ENCODE assay signal across 9 cellular contexts in the genomic region with DNA sequence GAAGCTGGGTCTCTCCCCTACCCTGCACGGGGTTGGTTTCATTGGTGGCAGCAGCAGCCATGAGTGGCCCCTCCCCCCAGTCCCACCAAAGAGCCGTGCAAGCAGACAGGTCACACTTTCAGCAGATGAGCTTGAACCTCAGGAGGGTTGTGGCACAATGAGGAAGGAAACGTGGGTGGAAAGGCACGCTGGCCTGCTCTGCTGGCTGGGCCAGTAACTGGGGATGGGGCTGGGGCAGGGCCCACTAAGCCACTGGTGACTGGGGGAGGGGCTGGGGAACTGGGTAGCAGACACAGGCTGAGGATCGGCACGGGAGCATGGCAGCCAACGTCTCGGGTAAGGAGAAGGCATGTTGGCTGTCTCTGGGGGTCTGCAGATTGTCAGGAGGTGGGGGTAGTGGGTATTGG. TPM values are rescaled to one million over a fixed set of nuclear protein-coding genes. Genes with fewer than 3 reads are reported as not detected.
DNase-seq lines count a peak whose midpoint lies in the region; ATAC-seq, FAIRE-seq and TF ChIP-seq lines count a peak whose summit lies in the region.
"Had no signal": no experiment of that assay in that cellular context is flagged by ENCODE, and none has a peak within 500 bp of the region (broad histone marks: within the 10 kb centered on the region; RNA-seq: fewer than 3 reads in every experiment).

A gene with protein sequence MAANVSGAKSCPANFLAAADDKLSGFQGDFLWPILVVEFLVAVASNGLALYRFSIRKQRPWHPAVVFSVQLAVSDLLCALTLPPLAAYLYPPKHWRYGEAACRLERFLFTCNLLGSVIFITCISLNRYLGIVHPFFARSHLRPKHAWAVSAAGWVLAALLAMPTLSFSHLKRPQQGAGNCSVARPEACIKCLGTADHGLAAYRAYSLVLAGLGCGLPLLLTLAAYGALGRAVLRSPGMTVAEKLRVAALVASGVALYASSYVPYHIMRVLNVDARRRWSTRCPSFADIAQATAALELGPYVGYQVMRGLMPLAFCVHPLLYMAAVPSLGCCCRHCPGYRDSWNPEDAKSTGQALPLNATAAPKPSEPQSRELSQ (plus strand): TSS at position 289 of the 407 bp plus-strand sequence. CDS start 29 bp downstream, at position 318.

- H3K4me3 Mint-ChIP-seq in activated B cell treated with CpG ODN at 0.5 μM for 24 hours = peak within 1 kb of the TSS; percentile 76

- peaks cover 24% of the 10 kb centered on the region for H3K4me1 ChIP-seq in lower lobe of right lung

- ATAC-seq in activated B cell treated with CpG ODN at 0.5 μM for 24 hours (ENCODE audit: low read depth) (peak; percentile 67), lower lobe of right lung (peak in 1 of 2 donors; percentile 20), GM18858 (IDR thresholded peaks at IDR 0.05; ENCODE audit: unreplicated experiment) (no peak), HG02870 (IDR thresholded peaks at IDR 0.05; ENCODE audit: unreplicated experiment) (no peak)

- intact Hi-C loops in activated B cell treated with CpG ODN at 0.5 μM for 24 hours (cut with micrococcal nuclease) = loop anchor here (1.0 to 5.0 kb wide), 2 partner anchors 9 to 84 kb away; a partner anchor contains a TSS
- intact Hi-C loops in lower lobe of right lung (cut with DNase I) = no loop called here

- TF ChIP-seq CTCF in 22Rv1 (IDR thresholded peaks at IDR 0.05) (no peak), activated B cell treated with CpG ODN at 0.5 μM for 24 hours (IDR thresholded peaks at IDR 0.05) (no peak), lower lobe of right lung (IDR thresholded peaks at IDR 0.05) (no peak)

- POLR2A ChIA-PET in activated B cell treated with CpG ODN at 0.5 μM for 24 hours (lab: Charles Lee) = interaction anchor here (0.6 to 10.3 kb wide), 7 partner anchors 9 to 259 kb away, joined by 3 to 297 read pairs (median 5); a partner anchor contains a TSS

- peaks cover 69% of the 10 kb centered on the region for H3K36me3 Mint-ChIP-seq in activated B cell treated with CpG ODN at 0.5 μM for 24 hours (ENCODE audit: low read depth)

- peak; percentile 48 for DNase-seq in activated B cell treated with CpG ODN at 0.5 μM for 24 hours
- DNase-seq in lower lobe of right lung = peak; percentile 67
- DNase-seq in kidney glomerular epithelial cell (lab: John Stamatoyannopoulos, UW) = no peak
- no peak for DNase-seq in H54 (ENCODE audit: insufficient read length, low spot score)
- DNase-seq: NCI-H1436 had no signal

- CTCF ChIA-PET in activated B cell treated with CpG ODN at 0.5 μM for 24 hours (lab: Charles Lee) = interaction anchor here (1.0 to 2.9 kb wide), 4 partner anchors 8 to 180 kb away, joined by 3 to 41 read pairs (median 4); a partner anchor contains a TSS

- H3K9me3 Mint-ChIP-seq in activated B cell treated with CpG ODN at 0.5 μM for 24 hours = no peaks in the 10 kb centered on the region

- H3K27ac Mint-ChIP-seq in activated B cell treated with CpG ODN at 0.5 μM for 24 hours = peak within 1 kb of the TSS; percentile 82

- H3K27me3 ChIP-seq in lower lobe of right lung (ENCODE audit: low read depth) = no peaks in the 10 kb centered on the region

- peaks cover 55% of the 10 kb centered on the region for H3K4me1 Mint-ChIP-seq in activated B cell treated with CpG ODN at 0.5 μM for 24 hours

- H3K27me3 Mint-ChIP-seq in activated B cell treated with CpG ODN at 0.5 μM for 24 hours = no peaks in the 10 kb centered on the region

- TF ChIP-seq POLR2A in GM19193 (IDR thresholded peaks at IDR 0.05; ENCODE audit: extremely low read depth, insufficient read depth, insufficient read length) = peak; percentile 51
- no peak for TF ChIP-seq POLR2A in H54 (IDR thresholded peaks at IDR 0.05; ENCODE audit: low read depth, low read length)

- H3K27ac ChIP-seq in 22Rv1 (peak within 1 kb of the TSS; percentile 63), lower lobe of right lung (peak within 1 kb of the TSS; percentile 53)

- no peak for FAIRE-seq in H54 (lab: Jason Lieb, UNC)

- no peaks in the 10 kb centered on the region for H3K9me3 ChIP-seq in lower lobe of right lung

- H3K4me3 ChIP-seq in lower lobe of right lung = peak within 1 kb of the TSS; percentile 30

- H3K36me3 ChIP-seq in lower lobe of right lung = peaks cover 69% of the 10 kb centered on the region

RNA-seq across cellular contexts. Expression of the gene that starts here (rescaled TPM):
- 33.1 and 42.6 TPM in 2 replicates for total RNA-seq in activated B cell treated with CpG ODN at 0.5 μM for 24 hours
- total RNA-seq in lower lobe of right lung = 15.6 TPM

Comparison
In these comparisons a context has a peak if more than half of its experiments do, and no peak if none do; other contexts are left out.
1. DNase-seq: peak in activated B cell treated with CpG ODN at 0.5 μM for 24 hours (single experiment) and lower lobe of right lung (single experiment); none in kidney glomerular epithelial cell (single experiment) and H54 (single experiment).